In the genomic region with DNA sequence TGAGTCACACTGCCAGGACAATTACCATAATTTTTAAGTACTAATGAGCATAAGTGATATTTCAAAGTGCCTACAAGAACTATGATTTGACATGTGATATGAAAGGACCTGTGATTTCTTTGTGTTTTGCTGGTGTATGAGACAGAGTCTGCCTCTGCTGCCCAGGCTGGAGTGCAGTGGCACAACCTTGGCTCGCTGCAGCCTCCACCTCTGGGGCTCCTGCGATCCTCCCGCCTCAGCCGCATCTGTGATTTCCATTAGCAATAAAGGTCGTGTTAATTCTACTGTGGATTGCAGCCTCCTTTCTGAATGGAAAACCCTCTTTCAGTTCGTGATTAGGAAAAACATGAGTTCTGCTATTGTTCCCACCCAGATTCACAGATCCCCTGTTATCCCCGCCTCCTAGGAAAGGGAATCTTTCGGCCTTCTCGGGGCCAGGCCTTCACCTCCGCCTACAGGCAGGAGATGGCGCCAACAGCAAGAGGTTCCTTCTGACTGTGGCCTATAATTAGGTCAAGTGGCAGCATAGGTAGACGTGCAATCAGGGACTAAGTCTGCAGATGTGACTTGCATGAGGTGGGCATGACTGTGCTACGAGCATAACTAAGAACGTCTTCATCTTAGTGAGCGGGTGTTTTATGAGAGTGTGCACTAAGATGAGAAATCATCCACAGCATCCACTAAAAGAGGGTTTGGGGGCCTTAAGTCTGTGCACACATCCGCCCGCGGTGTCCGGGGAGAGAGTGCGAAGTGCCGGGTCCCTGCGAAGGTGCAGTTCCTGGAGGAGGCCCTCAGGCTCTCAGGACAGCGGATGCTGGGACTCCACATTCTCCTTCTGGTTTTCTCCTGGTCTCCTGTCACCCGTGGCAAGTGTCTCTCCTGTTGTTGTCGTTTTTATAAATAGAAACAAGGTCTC, we compare ENCODE assay signal across 8 cellular contexts. TPM values are rescaled to one million over a fixed set of nuclear protein-coding genes. Genes with fewer than 3 reads are reported as not detected.
DNase-seq lines count a peak whose midpoint lies in the region; ATAC-seq and TF ChIP-seq lines count a peak whose summit lies in the region.

No MANE protein-coding gene starts in this region.

- H3K4me1 Mint-ChIP-seq in MCF 10A (ENCODE audit: insufficient read depth, unreplicated experiment) = peaks cover 12% of the 10 kb centered on the region

- TF ChIP-seq CTCF in GM13977 (IDR thresholded peaks at IDR 0.05; ENCODE audit: extremely low read depth, insufficient read depth, missing control alignments) (peak; percentile 87), MCF 10A (IDR thresholded peaks at IDR 0.05; ENCODE audit: unreplicated experiment) (peak; percentile 95), right lobe of liver (IDR thresholded peaks at IDR 0.05) (peak; percentile 71 to 80 (median 73)), uterus (IDR thresholded peaks at IDR 0.05) (peak; percentile 41 to 82 (median 60))

- 34% methylated on average over 12 of the region's 25 CpGs for whole genome bisulfite sequencing in right lobe of liver (ENCODE audit: insufficient coverage, low coverage, low lambda C conversion rate, missing lambda C conversion rate)

- H3K9me3 Mint-ChIP-seq in MCF 10A (ENCODE audit: unreplicated experiment) = no peaks in the 10 kb centered on the region

- intact Hi-C loops in MCF 10A (cut with micrococcal nuclease) = loop anchor here (1.0 to 10.0 kb wide), 5 partner anchors 23 to 398 kb away; a partner anchor contains a TSS
- intact Hi-C loops in right lobe of liver (cut with DNase I) = no loop called here
- intact Hi-C loops in uterus (cut with DNase I; ENCODE audit: low total_unique reads) = no loop called here

- peak overlapping the region; percentile 3 for H3K4me3 Mint-ChIP-seq in MCF 10A (ENCODE audit: unreplicated experiment)

- BruUV-seq in MCF 10A (replicated peaks; lab: Mats Ljungman, UMichigan) = no TSS peak

- H3K36me3 ChIP-seq in right lobe of liver (no peaks in the 10 kb centered on the region), uterus (no peaks in the 10 kb centered on the region)

- no peak overlapping the region for H3K27ac ChIP-seq in right lobe of liver
- no peak overlapping the region for H3K27ac ChIP-seq in uterus

- H3K27me3 Mint-ChIP-seq in MCF 10A (ENCODE audit: insufficient read depth, unreplicated experiment) = no peaks in the 10 kb centered on the region

- DNase-seq in GM13977 (ENCODE audit: low spot score) (peak; percentile 77), RPMI8226 (peak; percentile 72), MCF 10A (ENCODE audit: unreplicated experiment) (peak; percentile 89), right lobe of liver (peak in 1 of 3 donors; percentile 72), uterus (peak; percentile 46 to 51), NCI-H1436 treated with DMSO at 0.1 percent for 48 hours (lab: John Stamatoyannopoulos, UW) (no peak)

- TF ChIP-seq POLR2A in right lobe of liver (IDR thresholded peaks at IDR 0.05) (no peak), uterus (IDR thresholded peaks at IDR 0.05) (no peak)

- CTCF ChIA-PET in MCF 10A (lab: Yijun Ruan, JAX) = interaction anchor here (0.6 to 1.6 kb wide), 12 partner anchors 9 to 307 kb away, joined by 3 to 11 read pairs (median 3); no protein-coding TSS in a partner anchor

- H3K9me3 ChIP-seq in right lobe of liver = no peaks in the 10 kb centered on the region
- H3K9me3 ChIP-seq in uterus = no peaks in the 10 kb centered on the region

- no peaks in the 10 kb centered on the region for H3K36me3 Mint-ChIP-seq in MCF 10A (ENCODE audit: insufficient read depth, unreplicated experiment)

- peaks cover 0 to 7% (median 0%) of the 10 kb centered on the region in 4 donors for H3K4me1 ChIP-seq in right lobe of liver
- no peaks in the 10 kb centered on the region for H3K4me1 ChIP-seq in uterus

- H3K4me3 ChIP-seq in right lobe of liver = no peak overlapping the region
- H3K4me3 ChIP-seq in uterus = no peak overlapping the region

- in situ Hi-C loops in GM13977 (cut with MboI; ENCODE audit: low pct_unique_long_range_greater_than_20kb, low sequenced_read_pairs, unreplicated experiment) = no loop called here

- H3K27me3 ChIP-seq in right lobe of liver = no peaks in the 10 kb centered on the region
- H3K27me3 ChIP-seq in uterus = no peaks in the 10 kb centered on the region

- POLR2A ChIA-PET in MCF 10A (lab: Yijun Ruan, JAX) = no interaction called here

- no peak overlapping the region for H3K27ac Mint-ChIP-seq in MCF 10A (ENCODE audit: low read depth, unreplicated experiment)

- ATAC-seq in HG02852 (IDR thresholded peaks at IDR 0.05; ENCODE audit: unreplicated experiment) = peak; percentile 49
- peak; percentile 79 to 91 (median 88) for ATAC-seq in right lobe of liver
- no peak for ATAC-seq in GM18519 (IDR thresholded peaks at IDR 0.05; ENCODE audit: low FRiP score, unreplicated experiment)

RNA-seq across cellular contexts. Expression of a gene that starts 23.1 kb away (rescaled TPM):
- 26.3 and 27.0 TPM in 2 replicates for total RNA-seq in MCF 10A (2022)
- total RNA-seq in right lobe of liver = 1 to 10 TPM in 1 of 6 experiments, under 1 TPM in 4, not detected in 1; 0.07 to 1.4 (median 0.26) TPM
- 1 to 10 TPM; 1.2 to 7.7 (median 1.6) TPM for total RNA-seq in uterus

RNA-seq across cellular contexts. Expression of a gene that starts 34.5 kb away (rescaled TPM):
- total RNA-seq in MCF 10A (2022) (not detected in 2 replicates), right lobe of liver (not detected), uterus (not detected)

RNA-seq across cellular contexts. Expression of a gene that starts 41.2 kb away (rescaled TPM):
- total RNA-seq in MCF 10A (2022) (42.8 and 49.4 TPM in 2 replicates), right lobe of liver (10 to 100 TPM in 4 of 6 experiments, 1 to 10 TPM in 2; 7.3 to 20.6 (median 15.9) TPM), uterus (10 to 100 TPM in 2 of 4 donors, 1 to 10 TPM in 2; 4.7 to 18.8 (median 12.2) TPM)

RNA-seq across cellular contexts. Expression of a gene that starts 50.9 kb away (rescaled TPM):
- not detected in 2 replicates for total RNA-seq in MCF 10A (2022)
- total RNA-seq in right lobe of liver = not detected
- total RNA-seq in uterus = not detected
